21 cellular contexts compared by ENCODE assay signal in genomic region chr5:148781771-148782170, GRCh38. TPM values are rescaled to one million over a fixed set of nuclear protein-coding genes. Genes with fewer than 3 reads are reported as not detected.
DNase-seq lines count a peak whose midpoint lies in the region; TF ChIP-seq lines count a peak whose summit lies in the region.
"Had no signal": no experiment of that assay in that cellular context is flagged by ENCODE, and none has a peak within 500 bp of the region (broad histone marks: within the 10 kb centered on the region; RNA-seq: fewer than 3 reads in every experiment).

No MANE protein-coding gene starts in this region.

- H3K4me3 ChIP-seq in BLaER1, result no peak overlapping the region
- H3K4me3 ChIP-seq in HL-60 (replicated peaks; ENCODE audit: insufficient read depth, low read length), result no peak overlapping the region
- H3K4me3 ChIP-seq: A549, GM23338 had no signal

- H3K27me3 ChIP-seq in BLaER1 (no peaks in the 10 kb centered on the region), HL-60 (ENCODE audit: insufficient read depth, poor library complexity, severe bottlenecking) (no peaks in the 10 kb centered on the region)
- H3K27me3 ChIP-seq: BE2C had no signal

- H3K27me3 Mint-ChIP-seq in immature natural killer cell (ENCODE audit: low read depth in 3 of 3), result peaks cover 3 to 6% (median 5%) of the 10 kb centered on the region in 3 donors

- H3K27ac ChIP-seq in BLaER1 (no peak overlapping the region), HL-60 (replicated peaks) (peak overlapping the region; percentile 73)
- H3K27ac ChIP-seq: A549, C4-2B had no signal

- DNase-seq in HL-60 (ENCODE audit: low read depth in 1 of 2, low spot score in 1 of 2) (peak; percentile 35 to 80), MV-4-11 (lab: John Stamatoyannopoulos, UW) (peak; percentile 81), immature natural killer cell (no peak), NCI-H1930 (lab: John Stamatoyannopoulos, UW) (no peak), cardiac septum (ENCODE audit: low spot score) (no peak), activated T-cell treated with anti-CD3 and anti-CD28 coated beads for 4 hours (no peak), NCI-H1417 (lab: John Stamatoyannopoulos, UW) (no peak)
- DNase-seq: 8988T; ACHN; BE2C; Caco-2; CD4-positive, CD25-positive, alpha-beta regulatory T cell; CD8-positive, alpha-beta T cell; DMS153; DND-41; H9; HFFc6 had no signal

- intact Hi-C loops in cardiac septum (cut with DNase I), result no loop called here

- H3K4me1 ChIP-seq in BLaER1, result peaks cover 12% of the 10 kb centered on the region
- H3K4me1 ChIP-seq: A549, BE2C had no signal

- peak overlapping the region in 3 of 5 donors; percentile 7 to 61 (median 30) for H3K4me3 Mint-ChIP-seq in immature natural killer cell
- H3K4me3 Mint-ChIP-seq: CD4-positive, CD25-positive, alpha-beta regulatory T cell; CD8-positive, alpha-beta T cell; GM23338; H9; HFFc6 had no signal

- H3K9me3 ChIP-seq in BLaER1, result no peaks in the 10 kb centered on the region
- H3K9me3 ChIP-seq: A549, BE2C, Caco-2 had no signal

- H3K9ac ChIP-seq in BLaER1, result no peak overlapping the region

- H3K27ac Mint-ChIP-seq in immature natural killer cell, result peak overlapping the region in 3 of 6 donors; percentile 28 to 33 (median 32)
- H3K27ac Mint-ChIP-seq: CD4-positive, CD25-positive, alpha-beta regulatory T cell; CD8-positive, alpha-beta T cell; GM23338; HFFc6 had no signal

- no peaks in the 10 kb centered on the region for H4K20me1 ChIP-seq in BLaER1

- peaks cover 12 to 13% of the 10 kb centered on the region in 2 donors for H3K4me1 Mint-ChIP-seq in immature natural killer cell
- H3K4me1 Mint-ChIP-seq: CD4-positive, CD25-positive, alpha-beta regulatory T cell; GM23338; H9 had no signal

- H3K36me3 Mint-ChIP-seq in immature natural killer cell, result peaks cover 0 to 7% (median 0%) of the 10 kb centered on the region in 3 donors
- H3K36me3 Mint-ChIP-seq: CD4-positive, CD25-positive, alpha-beta regulatory T cell; CD8-positive, alpha-beta T cell had no signal

- H3K9me3 Mint-ChIP-seq in immature natural killer cell, result no peaks in the 10 kb centered on the region
- H3K9me3 Mint-ChIP-seq: CD4-positive, CD25-positive, alpha-beta regulatory T cell; CD8-positive, alpha-beta T cell; GM23338; H9; HFFc6 had no signal

- H3K36me3 ChIP-seq in BLaER1, result no peaks in the 10 kb centered on the region
- H3K36me3 ChIP-seq: BE2C had no signal

- no peak for TF ChIP-seq CTCF in HL-60 (IDR thresholded peaks at IDR 0.05; ENCODE audit: insufficient read depth, low read length)

- H3K4me2 ChIP-seq in BLaER1, result peak overlapping the region; percentile 45
- H3K4me2 ChIP-seq: A549, GM23338 had no signal

RNA-seq across cellular contexts. Expression of gene ADRB2, which starts 44.6 kb away (rescaled TPM):
- 10 to 100 TPM; 34.4 to 65.2 (median 54.1) TPM for polyA plus RNA-seq in immature natural killer cell
- total RNA-seq in cardiac septum, result 2.6 TPM
- total RNA-seq: Caco-2 had no signal

Comparison
In these comparisons a context has a peak if more than half of its experiments do, and no peak if none do; other contexts are left out.
1. DNase-seq: peak in HL-60 (2 of 2) and MV-4-11 (single experiment); none in immature natural killer cell (0 of 3), NCI-H1930 (0 of 2), cardiac septum (single experiment), activated T-cell treated with anti-CD3 and anti-CD28 coated beads for 4 hours (single experiment) and NCI-H1417 (0 of 3).